Comparison of ENCODE assay signal across 12 cellular contexts in genomic region chr10:77865585-77866324, GRCh38.
A peak's percentile ranks its signal among the peaks of the same experiment; 100 is the strongest.
DNase-seq lines count a peak whose midpoint lies in the region; ATAC-seq and TF ChIP-seq lines count a peak whose summit lies in the region.
"Had no signal": no experiment of that assay in that cellular context is flagged by ENCODE, and none has a peak within 500 bp of the region (broad histone marks: within the 10 kb centered on the region; RNA-seq: fewer than 3 reads in every experiment).

No MANE protein-coding gene starts in this region.

- peak overlapping the region; percentile 62 to 73 for H3K27ac ChIP-seq in esophagus (ENCODE audit: low read depth in 2 of 2, low read length in 1 of 2)

- DNase-seq in H7 (peak; percentile 65), NCI-H2196 treated with DMSO at 0.1 percent for 48 hours (lab: John Stamatoyannopoulos, UW; ENCODE audit: unreplicated experiment) (peak; percentile 23), progenitor cell of endocrine pancreas (ENCODE audit: low spot score, unreplicated experiment) (no peak), T1000 (lab: John Stamatoyannopoulos, UW) (no peak), HK-2 (ENCODE audit: unreplicated experiment) (no peak)
- DNase-seq: effector CD4-positive, alpha-beta T cell; T-helper 17 cell had no signal

- H3K36me3 Mint-ChIP-seq in progenitor cell of endocrine pancreas (ENCODE audit: insufficient read depth) = peaks cover 8% of the 10 kb centered on the region
- H3K36me3 Mint-ChIP-seq: CD14-positive monocyte had no signal

- no peaks in the 10 kb centered on the region for H3K9me3 Mint-ChIP-seq in progenitor cell of endocrine pancreas (ENCODE audit: low read depth)
- H3K9me3 Mint-ChIP-seq: CD14-positive monocyte had no signal

- H3K4me1 Mint-ChIP-seq in progenitor cell of endocrine pancreas (ENCODE audit: low read depth) = peaks cover 35% of the 10 kb centered on the region
- H3K4me1 Mint-ChIP-seq: CD14-positive monocyte had no signal

- peaks cover 8% of the 10 kb centered on the region for H3K36me3 ChIP-seq in H7 (replicated peaks; ENCODE audit: control insufficient read depth, insufficient read depth, low read length)
- peaks cover 0 to 11% of the 10 kb centered on the region in 2 donors for H3K36me3 ChIP-seq in esophagus (ENCODE audit: control insufficient read depth in 2 of 2, insufficient read depth in 2 of 2, low read length in 1 of 2)

- H3K9me3 ChIP-seq in esophagus (ENCODE audit: control insufficient read depth in 2 of 2, insufficient read depth in 1 of 2, low read depth in 1 of 2, low read length in 1 of 2) = no peaks in the 10 kb centered on the region

- H3K4me3 ChIP-seq in H7 (ENCODE audit: insufficient read depth, low read depth, low read length) = no peak overlapping the region
- H3K4me3 ChIP-seq in esophagus (ENCODE audit: low read depth in 1 of 2, low read length in 2 of 2) = no peak overlapping the region
- H3K4me3 ChIP-seq: skin epidermis had no signal

- no peak for TF ChIP-seq CTCF in progenitor cell of endocrine pancreas (IDR thresholded peaks at IDR 0.05; ENCODE audit: unreplicated experiment)

- WGBS in esophagus, 2 donors = 36 to 48% methylated on average over 17 of the region's 17 CpGs

- H3K27ac Mint-ChIP-seq in progenitor cell of endocrine pancreas = peak overlapping the region; percentile 78
- H3K27ac Mint-ChIP-seq: T-helper 17 cell had no signal

- no peaks in the 10 kb centered on the region for H3K27me3 ChIP-seq in H7 (ENCODE audit: control insufficient read depth, insufficient read depth, low read length)
- no peaks in the 10 kb centered on the region for H3K27me3 ChIP-seq in esophagus (ENCODE audit: control insufficient read depth in 1 of 2, insufficient read depth in 2 of 2, low read length in 2 of 2)

- H3K4me3 Mint-ChIP-seq in progenitor cell of endocrine pancreas (ENCODE audit: low read depth) = peak overlapping the region; percentile 10
- H3K4me3 Mint-ChIP-seq: CD14-positive monocyte, T-helper 17 cell had no signal

- ATAC-seq in HG03354 (IDR thresholded peaks at IDR 0.05; ENCODE audit: poor library complexity, severe bottlenecking, unreplicated experiment) (no peak), GM19351 (IDR thresholded peaks at IDR 0.05; ENCODE audit: unreplicated experiment) (no peak)
- ATAC-seq: T-helper 17 cell had no signal

- H3K27me3 Mint-ChIP-seq in progenitor cell of endocrine pancreas = no peaks in the 10 kb centered on the region
- H3K27me3 Mint-ChIP-seq: T-helper 17 cell had no signal

- H3K4me1 ChIP-seq in esophagus (ENCODE audit: control insufficient read depth in 2 of 2, insufficient read depth in 2 of 2, low read length in 1 of 2) = peaks cover 0 to 26% of the 10 kb centered on the region in 2 donors

Comparison
In these comparisons a context has a peak if more than half of its experiments do, and no peak if none do; other contexts are left out.
1. DNase-seq: peak in H7 (single experiment) and NCI-H2196 treated with DMSO at 0.1 percent for 48 hours (single experiment); none in progenitor cell of endocrine pancreas (single experiment), T1000 (single experiment) and HK-2 (single experiment).